18 cellular contexts compared by ENCODE assay signal in the genomic region with DNA sequence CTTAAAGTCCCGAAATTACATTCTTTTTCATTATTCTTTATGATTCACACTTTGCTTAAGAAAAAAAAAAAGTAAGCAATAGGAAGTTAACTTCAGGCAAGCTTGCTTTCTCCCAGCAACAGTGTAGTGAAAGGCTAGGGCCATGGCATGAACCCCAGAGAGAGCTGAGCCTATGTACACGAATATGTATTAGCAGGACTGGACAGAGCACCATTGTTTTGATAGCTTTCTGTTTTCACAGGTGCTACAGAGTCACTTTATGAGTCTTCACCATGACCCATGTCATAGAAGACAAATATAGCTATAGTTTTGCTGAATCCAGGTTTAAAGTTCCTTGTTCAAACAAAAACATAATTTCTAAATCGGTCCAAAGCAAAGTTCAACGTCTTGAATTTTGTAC.
DNase-seq lines count a peak whose midpoint lies in the region; ATAC-seq and TF ChIP-seq lines count a peak whose summit lies in the region.
"Had no signal": no experiment of that assay in that cellular context is flagged by ENCODE, and none has a peak within 500 bp of the region (broad histone marks: within the 10 kb centered on the region; RNA-seq: fewer than 3 reads in every experiment).

No MANE protein-coding gene starts in this region.

- CTCF ChIA-PET in HEK293 (lab: Yijun Ruan, JAX): interaction anchor here (0.5 to 1.1 kb wide), 2 partner anchors 173 to 342 kb away, joined by 3 to 4 read pairs; no protein-coding TSS in a partner anchor

- intact Hi-C loops in dorsolateral prefrontal cortex (cut with DNase I): no loop called here
- intact Hi-C loops in tibial artery (cut with DNase I; ENCODE audit: low total_unique reads): no loop called here

- H2AFZ ChIP-seq in osteoblast (ENCODE audit: low read length): no peak overlapping the region

- H3K4me3 ChIP-seq in HEK293 (ENCODE audit: low read depth, low read length) (no peak overlapping the region), choroid plexus epithelial cell (ENCODE audit: low read depth, low read length) (no peak overlapping the region), osteoblast (ENCODE audit: insufficient read depth, low read length) (no peak overlapping the region), dorsolateral prefrontal cortex (no peak overlapping the region), tibial artery (no peak overlapping the region)

- no peak overlapping the region for H3K4me2 ChIP-seq in osteoblast (ENCODE audit: insufficient read depth, low read length)
- H3K4me2 ChIP-seq: KMS-11 had no signal

- no peak for ATAC-seq in HG03432 (IDR thresholded peaks at IDR 0.05; ENCODE audit: unreplicated experiment)
- ATAC-seq: Panc1 had no signal

- H3K4me1 ChIP-seq in HEK293 (ENCODE audit: control insufficient read depth, insufficient read depth, low read length) (peaks cover 11% of the 10 kb centered on the region), osteoblast (ENCODE audit: insufficient read depth, low read length) (peaks cover 42% of the 10 kb centered on the region), tibial artery (peaks cover 0 to 28% (median 10%) of the 10 kb centered on the region in 4 donors)

- no peaks in the 10 kb centered on the region for H4K20me1 ChIP-seq in osteoblast (ENCODE audit: insufficient read depth, low read length)

- no peaks in the 10 kb centered on the region for H3K79me2 ChIP-seq in osteoblast (ENCODE audit: insufficient read depth, low read length)

- H3K27me3 ChIP-seq in osteoblast (ENCODE audit: insufficient read depth, low read length) (no peaks in the 10 kb centered on the region), dorsolateral prefrontal cortex (no peaks in the 10 kb centered on the region), tibial artery (no peaks in the 10 kb centered on the region)

- POLR2A ChIA-PET in HEK293 (lab: Yijun Ruan, JAX): no interaction called here

- H3K27ac ChIP-seq in HEK293 (ENCODE audit: extremely low read depth, low read depth, low read length) (no peak overlapping the region), osteoblast (ENCODE audit: low read depth, low read length) (peak overlapping the region; percentile 13), dorsolateral prefrontal cortex (no peak overlapping the region), tibial artery (no peak overlapping the region)
- H3K27ac ChIP-seq: KMS-11 had no signal

- H3K36me3 ChIP-seq in HEK293 (ENCODE audit: control insufficient read depth in 2 of 2, insufficient read depth in 1 of 2, low read length in 2 of 2) (no peaks in the 10 kb centered on the region), osteoblast (ENCODE audit: insufficient read depth, low read length) (peaks cover 33% of the 10 kb centered on the region), tibial artery (no peaks in the 10 kb centered on the region)

- TF ChIP-seq CTCF in HEK293 (tag by site-specific recombination; IDR thresholded peaks at IDR 0.05) (no peak), choroid plexus epithelial cell (conservative IDR thresholded peaks at IDR 0.05; ENCODE audit: low read depth, low read length) (no peak), osteoblast (IDR thresholded peaks at IDR 0.05; ENCODE audit: extremely low read depth, low read depth, low read length) (no peak), dorsolateral prefrontal cortex (IDR thresholded peaks at IDR 0.05 in 54 of 56, conservative IDR thresholded peaks at IDR 0.05 in 2 of 56; ENCODE audit: low read depth in 1 of 56, partially characterized antibody in 56 of 56) (no peak), tibial artery (IDR thresholded peaks at IDR 0.05) (no peak)

- H3K9me3 ChIP-seq in HEK293 (ENCODE audit: control insufficient read depth, insufficient read depth, low read depth, low read length) (no peaks in the 10 kb centered on the region), osteoblast (ENCODE audit: low read depth, low read length) (no peaks in the 10 kb centered on the region), tibial artery (no peaks in the 10 kb centered on the region)

- DNase-seq in NCI-H748 treated with DMSO at 0.1 percent for 48 hours (lab: John Stamatoyannopoulos, UW): peak; percentile 30
- peak; percentile 26 for DNase-seq in choroid plexus epithelial cell (ENCODE audit: low read depth)
- no peak for DNase-seq in osteoblast (ENCODE audit: insufficient read length, low spot score, missing footprints)
- no peak for DNase-seq in dorsolateral prefrontal cortex
- no peak for DNase-seq in tibial artery
- DNase-seq: CD4-positive, alpha-beta T cell; DND-41; GF-D8; GOT3; MM.1S; NCI-H1105; NCI-H1930; NCI-H2171 treated with DMSO at 0.1 percent for 48 hours; NCI-H510A treated with DMSO at 0.1 percent for 48 hours had no signal

TF ChIP-seq in HEK293, 187 proteins besides CTCF, POLR2A, EP300 and RAD21:
- TF ChIP-seq ZNF530 (tag by site-specific recombination; IDR thresholded peaks at IDR 0.05; ENCODE audit: low read depth) (0 out of 2 replicates have a peak, but pooled peaks have one; percentile 14), ZNF138 (tag by site-specific recombination; IDR thresholded peaks at IDR 0.05; ENCODE audit: borderline replicate concordance) (no peak)

Comparison
In these comparisons a context has a peak if more than half of its experiments do, and no peak if none do; other contexts are left out.
1. DNase-seq: peak in NCI-H748 treated with DMSO at 0.1 percent for 48 hours (single experiment) and choroid plexus epithelial cell (single experiment); none in osteoblast (single experiment), dorsolateral prefrontal cortex (0 of 10) and tibial artery (0 of 2).